1 cellular context compared by ENCODE assay signal in genomic region chr3:52904000-52904399, GRCh38.
TF ChIP-seq lines count a peak whose summit lies in the region.

No MANE protein-coding gene starts in this region.

TF ChIP-seq in HepG2, 621 proteins besides CTCF, POLR2A, EP300 and RAD21 (continued from another document):
- TF ChIP-seq ARID5B (CRISPR knock-in tag; IDR thresholded peaks at IDR 0.05) (peak; percentile 44; the same call in 1 of the 2 replicates), ZMYM3 (CRISPR knock-in tag; IDR thresholded peaks at IDR 0.05) (no peak), FOXP1 (IDR thresholded peaks at IDR 0.05) (no peak), FOXP1 (CRISPR knock-in tag; IDR thresholded peaks at IDR 0.05) (0 out of 2 replicates have a peak, but pooled peaks have one; percentile 29), SOX5 (CRISPR knock-in tag; IDR thresholded peaks at IDR 0.05; ENCODE audit: borderline replicate concordance) (peak; percentile 20; the same call in 1 of the 2 replicates), RXRB (CRISPR knock-in tag; IDR thresholded peaks at IDR 0.05; ENCODE audit: borderline replicate concordance) (0 out of 2 replicates have a peak, but pooled peaks have one; percentile 31), CEBPG (CRISPR knock-in tag; IDR thresholded peaks at IDR 0.05) (0 out of 2 replicates have a peak, but pooled peaks have one; percentile 16), SOX6 (IDR thresholded peaks at IDR 0.05) (no peak), SOX6 (CRISPR knock-in tag; IDR thresholded peaks at IDR 0.05) (0 out of 2 replicates have a peak, but pooled peaks have one; percentile 22), SUZ12 (IDR thresholded peaks at IDR 0.05; ENCODE audit: low read depth, low read length) (no peak), BCL6 (CRISPR knock-in tag; IDR thresholded peaks at IDR 0.05) (peak; percentile 23; the same call in 1 of the 2 replicates), THYN1 (CRISPR knock-in tag; IDR thresholded peaks at IDR 0.05; ENCODE audit: borderline replicate concordance, low read depth) (no peak), PAXIP1 (CRISPR knock-in tag; conservative IDR thresholded peaks at IDR 0.05) (peak; percentile 31; the same call in 1 of the 2 replicates), MIXL1 (CRISPR knock-in tag; IDR thresholded peaks at IDR 0.05) (peak; percentile 42; the same call in 1 of the 2 replicates), ZGPAT (CRISPR knock-in tag; IDR thresholded peaks at IDR 0.05) (0 out of 2 replicates have a peak, but pooled peaks have one; percentile 12), ZNF143 (CRISPR knock-in tag; IDR thresholded peaks at IDR 0.05) (no peak)
TF ChIP-seq in HepG2: peak in this region for 14.
